In genomic region chr20:44683263-44684046, GRCh38 we compare ENCODE assay signal across 9 cellular contexts. TPM values are rescaled to one million over a fixed set of nuclear protein-coding genes. Genes with fewer than 3 reads are reported as not detected.
DNase-seq lines count a peak whose midpoint lies in the region; ATAC-seq, FAIRE-seq and TF ChIP-seq lines count a peak whose summit lies in the region.
"Had no signal": no experiment of that assay in that cellular context is flagged by ENCODE, and none has a peak within 500 bp of the region (broad histone marks: within the 10 kb centered on the region; RNA-seq: fewer than 3 reads in every experiment).

No MANE protein-coding gene starts in this region.

- H3K27me3 ChIP-seq in HL-60 (ENCODE audit: insufficient read depth, poor library complexity, severe bottlenecking) (no peaks in the 10 kb centered on the region), Peyer's patch (no peaks in the 10 kb centered on the region)

- H3K27ac ChIP-seq in HL-60 (replicated peaks) (no peak overlapping the region), Peyer's patch (no peak overlapping the region)

- H3K9me3 ChIP-seq in Peyer's patch, result no peaks in the 10 kb centered on the region

- H3K4me3 ChIP-seq in HL-60 (replicated peaks; ENCODE audit: insufficient read depth, low read length) (no peak overlapping the region), Peyer's patch (no peak overlapping the region)

- DNase-seq in HL-60 (ENCODE audit: low read depth in 1 of 2, low spot score in 1 of 2) (peak; percentile 76 to 77), Peyer's patch (peak in 2 of 3 donors; percentile 74 to 79), hepatic stellate cell (ENCODE audit: low spot score) (peak; percentile 48), GOT3 (lab: John Stamatoyannopoulos, UW) (no peak)
- DNase-seq in activated T-helper 9 cell treated with anti-CD3 and anti-CD28 coated beads, Interleukin-2, amount 50 U/mL, for 16 hours (ENCODE audit: low read depth), result peak; percentile 32
- DNase-seq in stimulated activated CD4-positive, alpha-beta T cell treated with anti-CD3 and anti-CD28 coated beads, Interleukin-1b, Interleukin-23, amount 100 ng/mL, for 48 hours, result peak; percentile 59

- no peak for TF ChIP-seq POLR2A in Peyer's patch (IDR thresholded peaks at IDR 0.05)

- FAIRE-seq in G401.6 (lab: Jason Lieb, UNC), result peak; percentile 60

- ATAC-seq in GM21447 (IDR thresholded peaks at IDR 0.05; ENCODE audit: unreplicated experiment), result no peak

- no peaks in the 10 kb centered on the region for H3K36me3 ChIP-seq in Peyer's patch

- H3K4me1 ChIP-seq in Peyer's patch, result peaks cover 0 to 10% (median 0%) of the 10 kb centered on the region in 4 donors

- TF ChIP-seq CTCF in HL-60 (IDR thresholded peaks at IDR 0.05; ENCODE audit: insufficient read depth, low read length) (peak; percentile 59), Peyer's patch (IDR thresholded peaks at IDR 0.05) (peak in 4 of 6 experiments; percentile 42 to 71 (median 55))

RNA-seq across cellular contexts. Expression of gene CCN5, which starts 31.7 kb away (rescaled TPM):
- 10 to 100 TPM in 2 of 4 donors, 1 to 10 TPM in 2; 5.8 to 32.2 (median 11.2) TPM for total RNA-seq in Peyer's patch
- total RNA-seq: temporal lobe had no signal

RNA-seq across cellular contexts. Expression of gene ADA, which starts 32.0 kb away (rescaled TPM):
- total RNA-seq in Peyer's patch, result 10 to 100 TPM in 1 of 4 donors, 1 to 10 TPM in 3; 1.6 to 25.6 (median 5.0) TPM
